ENCODE assay signal across 8 cellular contexts in genomic region chr12:47904647-47905312, GRCh38. TPM values are rescaled to one million over a fixed set of nuclear protein-coding genes. Genes with fewer than 3 reads are reported as not detected.
A peak's percentile ranks its signal among the peaks of the same experiment; 100 is the strongest.
DNase-seq lines count a peak whose midpoint lies in the region; ATAC-seq and TF ChIP-seq lines count a peak whose summit lies in the region.

Gene VDR, minus strand, starts transcription at chr12:47904994. Its CDS starts 25,881 bp downstream, at chr12:47879113.

- no peaks in the 10 kb centered on the region for H3K9me3 Mint-ChIP-seq in activated naive CD8-positive, alpha-beta T cell treated with anti-CD3 and anti-CD28 coated beads, Interleukin-2, amount 10 ng/mL, durations not matched to agents 7 days and 5 days

- H3K9me3 ChIP-seq in ES-I3 (ENCODE audit: control insufficient read depth, insufficient read depth, low read length) (no peaks in the 10 kb centered on the region), HEK293 (ENCODE audit: control insufficient read depth, insufficient read depth, low read depth, low read length) (no peaks in the 10 kb centered on the region), heart right ventricle (no peaks in the 10 kb centered on the region), prostate gland (no peaks in the 10 kb centered on the region), SJCRH30 (replicated peaks) (no peaks in the 10 kb centered on the region)

- CTCF ChIA-PET in HEK293 (lab: Yijun Ruan, JAX) = interaction anchor here (0.5 to 2.7 kb wide), 17 partner anchors 8 to 718 kb away, joined by 3 to 21 read pairs (median 4); partner anchors contain the start of gene TMEM106C

- peaks cover 4% of the 10 kb centered on the region for H3K36me3 Mint-ChIP-seq in activated naive CD8-positive, alpha-beta T cell treated with anti-CD3 and anti-CD28 coated beads, Interleukin-2, amount 10 ng/mL, durations not matched to agents 7 days and 5 days

- H3K4me3 Mint-ChIP-seq in activated naive CD8-positive, alpha-beta T cell treated with anti-CD3 and anti-CD28 coated beads, Interleukin-2, amount 10 ng/mL, durations not matched to agents 7 days and 5 days = peak within 1 kb of the TSS; percentile 91

- H3K27ac ChIP-seq in HEK293 (ENCODE audit: extremely low read depth, low read depth, low read length) (peak within 1 kb of the TSS; percentile 48; the same call in 1 of the 2 replicates), heart right ventricle (peak within 1 kb of the TSS in 1 of 10 donors; percentile 85), prostate gland (peak within 1 kb of the TSS; percentile 47 to 61), SJCRH30 (no peak within 1 kb of the TSS)

- DNase-seq in NCI-H1092 (lab: John Stamatoyannopoulos, UW) (peak; percentile 72), SW 1271 (lab: John Stamatoyannopoulos, UW) (peak; percentile 53 to 84), heart right ventricle (peak; percentile 45 to 72), prostate gland (ENCODE audit: low spot score) (peak; percentile 81), SJCRH30 (no peak)
- peak; percentile 78 for DNase-seq in activated naive CD8-positive, alpha-beta T cell treated with anti-CD3 and anti-CD28 coated beads, Interleukin-2, amount 10 ng/mL, durations not matched to agents 7 days and 5 days

- WGBS in heart right ventricle, 2 donors = 1% methylated on average over 48 of the region's 48 CpGs
- under 1% methylated on average over 45 of the region's 48 CpGs for WGBS in prostate gland

- peaks cover 38% of the 10 kb centered on the region for H3K27me3 Mint-ChIP-seq in activated naive CD8-positive, alpha-beta T cell treated with anti-CD3 and anti-CD28 coated beads, Interleukin-2, amount 10 ng/mL, durations not matched to agents 7 days and 5 days

- TF ChIP-seq CTCF in HEK293 (tag by site-specific recombination; IDR thresholded peaks at IDR 0.05) = peak; percentile 44; the same call in 1 of the 2 replicates
- peak in 3 of 9 donors; percentile 23 to 26 (median 24) for TF ChIP-seq CTCF in heart right ventricle (IDR thresholded peaks at IDR 0.05)
- TF ChIP-seq CTCF in prostate gland (IDR thresholded peaks at IDR 0.05) = no peak

- peak within 1 kb of the TSS; percentile 56 for H3K4me3 ChIP-seq in HEK293 (ENCODE audit: low read depth, low read length)
- H3K4me3 ChIP-seq in heart right ventricle = peak within 1 kb of the TSS; percentile 32 to 72 (median 52)
- peak within 1 kb of the TSS; percentile 36 to 41 for H3K4me3 ChIP-seq in prostate gland
- H3K4me3 ChIP-seq in SJCRH30 = no peak within 1 kb of the TSS

- peak within 1 kb of the TSS; percentile 74 for H3K9ac ChIP-seq in ES-I3 (ENCODE audit: low read depth, low read length)

- intact Hi-C loops in heart right ventricle (cut with DNase I) (loop anchor here in 6 of 10 donors (2.0 to 10.0 kb wide), 5 partner anchors 43 to 260 kb away; no protein-coding TSS in a partner anchor), prostate gland (cut with DNase I) (no loop called here)

- peaks cover 0 to 44% (median 28%) of the 10 kb centered on the region in 7 donors for H3K27me3 ChIP-seq in heart right ventricle
- H3K27me3 ChIP-seq in prostate gland (replicated peaks; ENCODE audit: insufficient read depth) = no peaks in the 10 kb centered on the region
- H3K27me3 ChIP-seq in SJCRH30 = peaks cover 10% of the 10 kb centered on the region

- H3K36me3 ChIP-seq in ES-I3 (ENCODE audit: insufficient read depth, low read length) = no peaks in the 10 kb centered on the region
- H3K36me3 ChIP-seq in HEK293 (ENCODE audit: control insufficient read depth in 2 of 2, insufficient read depth in 1 of 2, low read length in 2 of 2) = no peaks in the 10 kb centered on the region
- no peaks in the 10 kb centered on the region for H3K36me3 ChIP-seq in heart right ventricle
- H3K36me3 ChIP-seq in prostate gland = no peaks in the 10 kb centered on the region
- no peaks in the 10 kb centered on the region for H3K36me3 ChIP-seq in SJCRH30

- peaks cover 49% of the 10 kb centered on the region for H3K4me1 Mint-ChIP-seq in activated naive CD8-positive, alpha-beta T cell treated with anti-CD3 and anti-CD28 coated beads, Interleukin-2, amount 10 ng/mL, durations not matched to agents 7 days and 5 days

- peak; percentile 63 for ATAC-seq in activated naive CD8-positive, alpha-beta T cell treated with anti-CD3 and anti-CD28 coated beads, Interleukin-2, amount 10 ng/mL, durations not matched to agents 7 days and 5 days (ENCODE audit: low read depth)
- ATAC-seq in heart right ventricle = peak; percentile 80 to 88 (median 84)

- TF ChIP-seq POLR2A in prostate gland (IDR thresholded peaks at IDR 0.05) = peak; percentile 80

- H3K27ac Mint-ChIP-seq in activated naive CD8-positive, alpha-beta T cell treated with anti-CD3 and anti-CD28 coated beads, Interleukin-2, amount 10 ng/mL, durations not matched to agents 7 days and 5 days = peak within 1 kb of the TSS; percentile 82

- POLR2A ChIA-PET in HEK293 (lab: Yijun Ruan, JAX) = interaction anchor here (0.6 to 1.6 kb wide), 19 partner anchors 8 to 289 kb away, joined by 3 to 8 read pairs (median 4); partner anchors contain the start of genes PFKM and TMEM106C
- POLR2A ChIA-PET in activated naive CD8-positive, alpha-beta T cell treated with anti-CD3 and anti-CD28 coated beads, Interleukin-2, amount 10 ng/mL, durations not matched to agents 7 days and 5 days (lab: Charles Lee) = interaction anchor here (0.7 to 1.6 kb wide), 12 partner anchors 9 to 777 kb away, joined by 3 to 8 read pairs (median 3); partner anchors contain the start of genes KANSL2 and RPAP3

- H3K4me1 ChIP-seq in ES-I3 (ENCODE audit: insufficient read depth, low read length) (peaks cover 10% of the 10 kb centered on the region; the same call in 1 of the 2 replicates), HEK293 (ENCODE audit: control insufficient read depth, insufficient read depth, low read length) (peaks cover 14% of the 10 kb centered on the region), heart right ventricle (peaks cover 3 to 57% (median 19%) of the 10 kb centered on the region in 9 donors), prostate gland (replicated peaks) (peaks cover 2% of the 10 kb centered on the region), SJCRH30 (no peaks in the 10 kb centered on the region)

TF ChIP-seq in HEK293, 187 proteins besides CTCF, POLR2A, EP300 and RAD21 (continues in another document):
- TF ChIP-seq ZNF335 (tag by site-specific recombination; conservative IDR thresholded peaks at IDR 0.05) (peak; percentile 66), ZBTB48 (tag by site-specific recombination; IDR thresholded peaks at IDR 0.05) (peak; percentile 46; the same call in 1 of the 2 replicates), ZNF394 (tag by site-specific recombination; IDR thresholded peaks at IDR 0.05; ENCODE audit: borderline replicate concordance) (peak; percentile 37; the same call in 1 of the 2 replicates), ZBTB8A (tag by site-specific recombination; IDR thresholded peaks at IDR 0.05) (peak; percentile 36), ZNF19 (tag by site-specific recombination; IDR thresholded peaks at IDR 0.05; ENCODE audit: low read depth) (no peak), ZNF677 (tag by site-specific recombination; IDR thresholded peaks at IDR 0.05) (no peak), ZNF76 (tag by site-specific recombination; IDR thresholded peaks at IDR 0.05; ENCODE audit: borderline replicate concordance, low read depth) (no peak; the same call in 1 of the 2 replicates), ZNF362 (tag by site-specific recombination; IDR thresholded peaks at IDR 0.05) (no peak; the same call in 1 of the 2 replicates), ZNF324 (tag by site-specific recombination; IDR thresholded peaks at IDR 0.05) (no peak), SP2 (tag by site-specific recombination; IDR thresholded peaks at IDR 0.05) (0 out of 2 replicates have a peak, but pooled peaks have one; percentile 30), IKZF3 (tag by site-specific recombination; IDR thresholded peaks at IDR 0.05) (0 out of 2 replicates have a peak, but pooled peaks have one; percentile 7), ZNF704 (tag by site-specific recombination; IDR thresholded peaks at IDR 0.05) (no peak), ZNF580 (tag by site-specific recombination; IDR thresholded peaks at IDR 0.05) (no peak), ZNF488 (tag by site-specific recombination; IDR thresholded peaks at IDR 0.05) (no peak), ZNF514 (tag by site-specific recombination; IDR thresholded peaks at IDR 0.05) (no peak)

RNA-seq across cellular contexts. Expression of gene VDR, which starts in this region (rescaled TPM):
- 10 to 100 TPM; 13.9 to 14.3 TPM for total RNA-seq in activated naive CD8-positive, alpha-beta T cell treated with anti-CD3 and anti-CD28 coated beads, Interleukin-2, amount 10 ng/mL, durations not matched to agents 7 days and 5 days
- 1 to 10 TPM in 1 of 10 donors, under 1 TPM in 9; 0.08 to 3.0 (median 0.31) TPM for total RNA-seq in heart right ventricle
- polyA plus RNA-seq in heart right ventricle = under 1 TPM; 0.29 to 0.87 TPM
- total RNA-seq in prostate gland = 1 to 10 TPM; 3.4 to 4.3 TPM
- 0.10 TPM in 1 of 2 replicates, not detected in the other for total RNA-seq in SJCRH30 (2014; rRNA removed; shearing (Covaris generic))

Comparison
In these comparisons a context has a peak if more than half of its experiments do, and no peak if none do; other contexts are left out.
1. DNase-seq: peak in NCI-H1092 (single experiment), SW 1271 (2 of 2), activated naive CD8-positive, alpha-beta T cell treated with anti-CD3 and anti-CD28 coated beads, Interleukin-2, amount 10 ng/mL, durations not matched to agents 7 days and 5 days (single experiment), heart right ventricle (2 of 2) and prostate gland (single experiment); none in SJCRH30 (0 of 2).